8 cellular contexts compared by ENCODE assay signal in the genomic region with DNA sequence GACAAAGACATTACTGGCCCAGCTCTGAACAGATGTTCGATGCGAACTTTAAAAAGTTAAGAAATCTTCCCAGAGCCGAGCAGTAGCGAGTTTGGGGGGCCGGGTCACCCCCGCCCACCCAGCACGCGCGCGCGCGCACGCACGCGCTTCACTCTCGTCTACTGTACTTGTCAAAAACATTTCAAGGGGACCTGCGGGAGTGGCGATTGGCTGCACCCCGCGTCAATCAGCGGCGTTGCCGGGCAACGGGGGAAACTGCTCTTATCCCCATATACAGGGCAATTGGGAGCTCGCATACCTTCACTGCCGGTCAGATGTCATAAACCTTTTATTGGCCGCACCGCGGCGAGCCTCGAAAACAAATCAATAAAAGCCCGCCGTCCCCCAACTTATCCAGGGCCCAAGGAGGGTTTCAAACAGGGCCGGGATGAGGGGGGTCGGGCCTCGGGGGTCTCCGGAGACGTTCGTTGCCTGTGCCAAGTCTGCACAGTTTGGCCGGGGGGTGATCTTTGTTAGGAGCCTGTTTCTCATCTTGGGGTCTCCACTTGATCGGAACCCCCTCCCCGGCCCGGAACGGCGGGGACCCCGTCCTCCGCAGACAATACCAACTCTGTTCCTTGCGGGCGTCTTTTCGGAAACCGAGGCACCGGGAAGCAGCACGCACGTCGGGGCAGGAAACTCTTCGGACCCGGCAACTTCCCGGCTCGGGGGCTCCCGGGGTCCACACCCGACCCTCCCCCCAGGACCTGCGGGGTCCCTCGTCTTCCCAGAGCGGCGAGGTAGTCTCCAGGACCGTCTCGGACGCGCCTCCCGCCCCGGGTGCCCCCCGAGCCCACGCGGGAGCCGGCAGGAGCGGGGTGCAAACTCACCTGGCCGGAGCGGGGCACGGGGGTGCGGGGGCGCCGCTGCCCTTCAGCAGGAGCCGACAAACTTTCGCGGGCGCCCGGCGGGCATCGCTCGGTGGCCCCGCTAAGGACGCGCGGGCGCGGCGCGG. TPM values are rescaled to one million over a fixed set of nuclear protein-coding genes. Genes with fewer than 3 reads are reported as not detected.
DNase-seq lines count a peak whose midpoint lies in the region; ATAC-seq and TF ChIP-seq lines count a peak whose summit lies in the region.

No MANE protein-coding gene starts in this region.

- no peaks in the 10 kb centered on the region for H3K9me3 ChIP-seq in PC-3 (ENCODE audit: low read length)
- no peaks in the 10 kb centered on the region for H3K9me3 ChIP-seq in esophagus muscularis mucosa
- H3K9me3 ChIP-seq in muscle layer of colon (ENCODE audit: low read length) = no peaks in the 10 kb centered on the region

- H3K9me3 Mint-ChIP-seq in IgD-negative memory B cell = no peaks in the 10 kb centered on the region

- ATAC-seq in GM21576 (IDR thresholded peaks at IDR 0.05; ENCODE audit: unreplicated experiment) = peak; percentile 86
- peak; percentile 72 for ATAC-seq in PC-3

- H3K4me3 ChIP-seq in PC-3 (ENCODE audit: low read length) (peak overlapping the region; percentile 95), esophagus muscularis mucosa (peak overlapping the region; percentile 78 to 94 (median 88)), muscle layer of colon (ENCODE audit: low read depth in 1 of 2, low read length in 2 of 2) (peak overlapping the region; percentile 85 to 90)

- WGBS in esophagus muscularis mucosa = under 1% methylated on average over 47 of the region's 98 CpGs

- DNase-seq in DMS 273 treated with DMSO at 0.1 percent for 48 hours (lab: John Stamatoyannopoulos, UW) (peak; percentile 89), PC-3 (peak; percentile 98), esophagus muscularis mucosa (ENCODE audit: extremely low spot score) (peak; percentile 100)
- peak; percentile 100 for DNase-seq in activated T-cell treated with anti-CD3 and anti-CD28 coated beads, Interleukin-2, amount 50 U/mL, for 48 hours
- peak; percentile 100 for DNase-seq in stimulated activated CD8-positive, alpha-beta memory T cell treated with anti-CD3 and anti-CD28 coated beads, Interleukin-7, amount 100 ng/mL, for 1 hour (ENCODE audit: low read depth in 2 of 2)

- no peak for TF ChIP-seq POLR2A in esophagus muscularis mucosa (IDR thresholded peaks at IDR 0.05; ENCODE audit: low read depth)

- no peaks in the 10 kb centered on the region for H4K20me1 ChIP-seq in PC-3 (ENCODE audit: low read length)

- H3K4me1 Mint-ChIP-seq in IgD-negative memory B cell = peaks cover 29 to 36% (median 30%) of the 10 kb centered on the region in 3 donors

- H3F3A ChIP-seq in PC-3 (ENCODE audit: low read length, unreplicated experiment) = no peaks in the 10 kb centered on the region

- peak overlapping the region; percentile 84 for H2AFZ ChIP-seq in PC-3 (ENCODE audit: low read length)

- H3K27me3 ChIP-seq in PC-3 (ENCODE audit: low read length) = no peaks in the 10 kb centered on the region
- H3K27me3 ChIP-seq in esophagus muscularis mucosa = no peaks in the 10 kb centered on the region
- no peaks in the 10 kb centered on the region for H3K27me3 ChIP-seq in muscle layer of colon (ENCODE audit: control insufficient read depth in 1 of 2, insufficient read depth in 2 of 2, low read length in 2 of 2)

- H3K27me3 Mint-ChIP-seq in IgD-negative memory B cell = no peaks in the 10 kb centered on the region

- BruUV-seq in PC-3 (replicated peaks; lab: Mats Ljungman, UMichigan) = TSS peak; percentile 33

- H3K9me2 ChIP-seq in PC-3 (replicated peaks; ENCODE audit: low read length) = no peaks in the 10 kb centered on the region

- H3K36me3 ChIP-seq in PC-3 (ENCODE audit: low read depth, low read length) = no peaks in the 10 kb centered on the region
- H3K36me3 ChIP-seq in esophagus muscularis mucosa = peaks cover 0 to 17% (median 12%) of the 10 kb centered on the region in 4 donors
- peaks cover 8% of the 10 kb centered on the region for H3K36me3 ChIP-seq in muscle layer of colon (ENCODE audit: insufficient read depth, low read length)

- peak overlapping the region; percentile 84 for H3K4me2 ChIP-seq in PC-3 (ENCODE audit: low read length)

- intact Hi-C loops in PC-3 (cut with micrococcal nuclease) = loop anchor here (1.0 to 10.0 kb wide), 10 partner anchors 91 to 538 kb away; a partner anchor contains a TSS
- intact Hi-C loops in esophagus muscularis mucosa (cut with DNase I) = loop anchor here (5.0 kb wide), 2 partner anchors 201 to 501 kb away; no protein-coding TSS in a partner anchor

- peaks cover 8% of the 10 kb centered on the region; the same call in 1 of the 2 replicates for H3K79me2 ChIP-seq in PC-3 (ENCODE audit: low read length)

- peak overlapping the region; percentile 96 to 98 (median 97) for H3K27ac Mint-ChIP-seq in IgD-negative memory B cell

- no peak for TF ChIP-seq CTCF in PC-3 (conservative IDR thresholded peaks at IDR 0.05; ENCODE audit: low read depth, low read length)
- TF ChIP-seq CTCF in esophagus muscularis mucosa (IDR thresholded peaks at IDR 0.05) = no peak

- CTCF ChIA-PET in PC-3 (lab: Charles Lee) = interaction anchor here (0.6 kb wide), 2 partner anchors 225 to 632 kb away, joined by 3 read pairs; no protein-coding TSS in a partner anchor

- H3K4me1 ChIP-seq in PC-3 (ENCODE audit: insufficient read depth, low read length) (peaks cover 28% of the 10 kb centered on the region), esophagus muscularis mucosa (peaks cover 27 to 56% (median 42%) of the 10 kb centered on the region in 4 donors), muscle layer of colon (ENCODE audit: insufficient read depth, low read length) (peaks cover 22% of the 10 kb centered on the region)

- H3K9ac ChIP-seq in PC-3 (ENCODE audit: low read length) (peak overlapping the region; percentile 43), muscle layer of colon (ENCODE audit: low read length) (peak overlapping the region; percentile 87)

- peaks cover 7% of the 10 kb centered on the region for H3K36me3 Mint-ChIP-seq in IgD-negative memory B cell

- peak overlapping the region; percentile 93 to 99 (median 96) for H3K4me3 Mint-ChIP-seq in IgD-negative memory B cell

- H3K27ac ChIP-seq in PC-3 (ENCODE audit: low read length) (no peak overlapping the region), esophagus muscularis mucosa (replicated peaks in 1 of 4) (peak overlapping the region; percentile 96 to 99 (median 98)), muscle layer of colon (ENCODE audit: low read depth, low read length) (peak overlapping the region; percentile 87)

- TF ChIP-seq EP300 in esophagus muscularis mucosa (IDR thresholded peaks at IDR 0.05) = no peak

- POLR2A ChIA-PET in PC-3 (lab: Charles Lee; ENCODE audit: unreplicated experiment) = interaction anchor here (0.6 to 1.0 kb wide), 3 partner anchors 97 to 538 kb away, joined by 3 to 8 read pairs (median 3); no protein-coding TSS in a partner anchor

RNA-seq across cellular contexts. Expression of a gene that starts 0.7 kb away (rescaled TPM):
- 62.5 TPM for polyA plus RNA-seq in IgD-negative memory B cell
- total RNA-seq in PC-3 (2014; rRNA removed) = 13.2 and 13.3 TPM in 2 replicates
- 100 to 1,000 TPM; 114 to 180 (median 145) TPM for total RNA-seq in esophagus muscularis mucosa
